ENCODE assay signal across 23 cellular contexts in genomic region chr4:106063009-106063408, GRCh38.
A peak's percentile ranks its signal among the peaks of the same experiment; 100 is the strongest.
DNase-seq lines count a peak whose midpoint lies in the region; TF ChIP-seq lines count a peak whose summit lies in the region.
"Had no signal": no experiment of that assay in that cellular context is flagged by ENCODE, and none has a peak within 500 bp of the region (broad histone marks: within the 10 kb centered on the region; RNA-seq: fewer than 3 reads in every experiment).

No MANE protein-coding gene starts in this region.

- no peak overlapping the region for H3K4me3 Mint-ChIP-seq in activated T-helper 2 cell treated with anti-CD3 and anti-CD28 coated beads, Interferon-gamma antibody, Interleukin-2, Interleukin-4, amounts not matched to agents 10 μg/mL and 5 μg/mL and 100 μg/mL, durations not matched to agents 14 hours and 24 hours and 36 hours (ENCODE audit: low read depth)
- H3K4me3 Mint-ChIP-seq: activated B cell treated with CpG ODN at 0.5 μM for 24 hours; activated CD4-positive, alpha-beta memory T cell treated with anti-CD3 and anti-CD28 coated beads for 36 hours; endodermal cell; T-helper 2 cell treated with Interferon-gamma antibody and Interleukin-4, amounts not matched to agents 5 μg/mL and 100 μg/mL, for 36 hours had no signal

- H3K4me1 ChIP-seq in hepatocyte (ENCODE audit: insufficient read depth), result peaks cover 11% of the 10 kb centered on the region
- peaks cover 0 to 4% of the 10 kb centered on the region in 2 donors for H3K4me1 ChIP-seq in uterus
- H3K4me1 ChIP-seq: BLaER1 treated with 17β-estradiol and CSF1 and Interleukin-3, amounts not matched to agents 10 nM and 100 nM; heart left ventricle; Peyer's patch had no signal

- no peaks in the 10 kb centered on the region for H3K4me1 Mint-ChIP-seq in activated T-helper 2 cell treated with anti-CD3 and anti-CD28 coated beads, Interferon-gamma antibody, Interleukin-2, Interleukin-4, amounts not matched to agents 10 μg/mL and 5 μg/mL and 100 μg/mL, durations not matched to agents 14 hours and 24 hours and 36 hours (ENCODE audit: low read depth)
- H3K4me1 Mint-ChIP-seq: activated B cell treated with CpG ODN at 0.5 μM for 24 hours, endodermal cell had no signal

- no peak for TF ChIP-seq CTCF in hepatocyte (IDR thresholded peaks at IDR 0.05; ENCODE audit: poor library complexity)
- TF ChIP-seq CTCF in uterus (IDR thresholded peaks at IDR 0.05), result no peak

- H3K9me3 Mint-ChIP-seq in activated T-helper 2 cell treated with anti-CD3 and anti-CD28 coated beads, Interferon-gamma antibody, Interleukin-2, Interleukin-4, amounts not matched to agents 10 μg/mL and 5 μg/mL and 100 μg/mL, durations not matched to agents 14 hours and 24 hours and 36 hours, result no peaks in the 10 kb centered on the region
- H3K9me3 Mint-ChIP-seq: endodermal cell; T-helper 2 cell treated with Interferon-gamma antibody and Interleukin-4, amounts not matched to agents 5 μg/mL and 100 μg/mL, for 36 hours had no signal

- DNase-seq in A172 (ENCODE audit: low spot score) (peak; percentile 29), HT-29 (ENCODE audit: low spot score) (peak; percentile 60), amniotic epithelial cell (ENCODE audit: low read depth) (peak; percentile 65), hepatocyte (ENCODE audit: low spot score) (no peak), uterus (no peak), HuH-7.5 (ENCODE audit: low spot score) (no peak), iPS-NIHi11 (ENCODE audit: low spot score) (no peak)
- DNase-seq in activated T-helper 2 cell treated with anti-CD3 and anti-CD28 coated beads, Interferon-gamma antibody, Interleukin-2, Interleukin-4, amounts not matched to agents 10 μg/mL and 5 μg/mL and 100 μg/mL, durations not matched to agents 14 hours and 24 hours and 36 hours (ENCODE audit: low spot score), result no peak
- DNase-seq: activated B cell treated with CpG ODN at 0.5 μM for 24 hours; activated CD4-positive, alpha-beta memory T cell treated with anti-CD3 and anti-CD28 coated beads for 36 hours; activated naive CD4-positive, alpha-beta T cell; activated T-cell treated with anti-CD3 and anti-CD28 coated beads for 4 hours; endodermal cell; heart left ventricle; NCI-H1048; NCI-H2029; NCI-H446 treated with DMSO at 0.1 percent for 48 hours; Peyer's patch; right cardiac atrium had no signal

- H2AFZ ChIP-seq in hepatocyte, result no peak overlapping the region

- H3K27ac ChIP-seq in hepatocyte, result peak overlapping the region; percentile 9
- no peak overlapping the region for H3K27ac ChIP-seq in uterus
- H3K27ac ChIP-seq: BLaER1 treated with 17β-estradiol and CSF1 and Interleukin-3, amounts not matched to agents 10 nM and 100 nM; heart left ventricle; Peyer's patch; suprapubic skin had no signal

- no peaks in the 10 kb centered on the region for H4K20me1 ChIP-seq in hepatocyte (ENCODE audit: insufficient read depth, poor library complexity, severe bottlenecking)
- H4K20me1 ChIP-seq: BLaER1 treated with 17β-estradiol and CSF1 and Interleukin-3, amounts not matched to agents 10 nM and 100 nM had no signal

- no peaks in the 10 kb centered on the region for H3K27me3 Mint-ChIP-seq in activated T-helper 2 cell treated with anti-CD3 and anti-CD28 coated beads, Interferon-gamma antibody, Interleukin-2, Interleukin-4, amounts not matched to agents 10 μg/mL and 5 μg/mL and 100 μg/mL, durations not matched to agents 14 hours and 24 hours and 36 hours (ENCODE audit: low read depth)
- H3K27me3 Mint-ChIP-seq: activated B cell treated with CpG ODN at 0.5 μM for 24 hours; activated CD4-positive, alpha-beta memory T cell treated with anti-CD3 and anti-CD28 coated beads for 36 hours had no signal

- H3K27ac Mint-ChIP-seq in activated T-helper 2 cell treated with anti-CD3 and anti-CD28 coated beads, Interferon-gamma antibody, Interleukin-2, Interleukin-4, amounts not matched to agents 10 μg/mL and 5 μg/mL and 100 μg/mL, durations not matched to agents 14 hours and 24 hours and 36 hours, result no peak overlapping the region
- H3K27ac Mint-ChIP-seq: activated B cell treated with CpG ODN at 0.5 μM for 24 hours; activated CD4-positive, alpha-beta memory T cell treated with anti-CD3 and anti-CD28 coated beads for 36 hours; endodermal cell; T-helper 2 cell treated with Interferon-gamma antibody and Interleukin-4, amounts not matched to agents 5 μg/mL and 100 μg/mL, for 36 hours had no signal

- H3K9me2 ChIP-seq in hepatocyte (replicated peaks; ENCODE audit: insufficient read depth), result no peaks in the 10 kb centered on the region

- H3K9me3 ChIP-seq in hepatocyte (ENCODE audit: low read depth) (no peaks in the 10 kb centered on the region), uterus (no peaks in the 10 kb centered on the region)
- H3K9me3 ChIP-seq: BLaER1 treated with 17β-estradiol and CSF1 and Interleukin-3, amounts not matched to agents 10 nM and 100 nM; Peyer's patch; suprapubic skin had no signal

- H3K36me3 Mint-ChIP-seq in activated T-helper 2 cell treated with anti-CD3 and anti-CD28 coated beads, Interferon-gamma antibody, Interleukin-2, Interleukin-4, amounts not matched to agents 10 μg/mL and 5 μg/mL and 100 μg/mL, durations not matched to agents 14 hours and 24 hours and 36 hours (ENCODE audit: low read depth), result no peaks in the 10 kb centered on the region

- H3K79me2 ChIP-seq in hepatocyte, result no peaks in the 10 kb centered on the region

- no peaks in the 10 kb centered on the region for H3K27me3 ChIP-seq in hepatocyte
- H3K27me3 ChIP-seq in uterus, result no peaks in the 10 kb centered on the region
- H3K27me3 ChIP-seq: BLaER1 treated with 17β-estradiol and CSF1 and Interleukin-3, amounts not matched to agents 10 nM and 100 nM; heart left ventricle; Peyer's patch; suprapubic skin had no signal

- intact Hi-C loops in activated T-helper 2 cell treated with anti-CD3 and anti-CD28 coated beads, Interferon-gamma antibody, Interleukin-2, Interleukin-4, amounts not matched to agents 10 μg/mL and 5 μg/mL and 100 μg/mL, durations not matched to agents 14 hours and 24 hours and 36 hours (cut with micrococcal nuclease), result no loop called here
- intact Hi-C loops in uterus (cut with DNase I; ENCODE audit: low total_unique reads), result no loop called here

- 53% methylated on average over 3 of the region's 3 CpGs for WGBS in hepatocyte (ENCODE audit: low lambda C conversion rate, missing lambda C conversion rate)

- no peaks in the 10 kb centered on the region for H3K36me3 ChIP-seq in hepatocyte (replicated peaks; ENCODE audit: insufficient read depth, low read depth)
- H3K36me3 ChIP-seq in uterus, result no peaks in the 10 kb centered on the region
- H3K36me3 ChIP-seq: heart left ventricle, Peyer's patch, suprapubic skin had no signal

- peak overlapping the region; percentile 9 for H3K4me2 ChIP-seq in hepatocyte
- H3K4me2 ChIP-seq: BLaER1 treated with 17β-estradiol and CSF1 and Interleukin-3, amounts not matched to agents 10 nM and 100 nM had no signal

- H3K4me3 ChIP-seq in hepatocyte (no peak overlapping the region), uterus (no peak overlapping the region)
- H3K4me3 ChIP-seq: BLaER1 treated with 17β-estradiol and CSF1 and Interleukin-3, amounts not matched to agents 10 nM and 100 nM; heart left ventricle; lung; Peyer's patch; suprapubic skin had no signal

- TF ChIP-seq POLR2A in uterus (IDR thresholded peaks at IDR 0.05), result no peak

Comparison
In these comparisons a context has a peak if more than half of its experiments do, and no peak if none do; other contexts are left out.
1. DNase-seq: peak in A172 (single experiment), HT-29 (single experiment) and amniotic epithelial cell (single experiment); none in hepatocyte (single experiment), activated T-helper 2 cell treated with anti-CD3 and anti-CD28 coated beads, Interferon-gamma antibody, Interleukin-2, Interleukin-4, amounts not matched to agents 10 μg/mL and 5 μg/mL and 100 μg/mL, durations not matched to agents 14 hours and 24 hours and 36 hours (single experiment), uterus (0 of 2), HuH-7.5 (single experiment) and iPS-NIHi11 (single experiment).